Comparison of ENCODE assay signal across 1 cellular context in the genomic region with DNA sequence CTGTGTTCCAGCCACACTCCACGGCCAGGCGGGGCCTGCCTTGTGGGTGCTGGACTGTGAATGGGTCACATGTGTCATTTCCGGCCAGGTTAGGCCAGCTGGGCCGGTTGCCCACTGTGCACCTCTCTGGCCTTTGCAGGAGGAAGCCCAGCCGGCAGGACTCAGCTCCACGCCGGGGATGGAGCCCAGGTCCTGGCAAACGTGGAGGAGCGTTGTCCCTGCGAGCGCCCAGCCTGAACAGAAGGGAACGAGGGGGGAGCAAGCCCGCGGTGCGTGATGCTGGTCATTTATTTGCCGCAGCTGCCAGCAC.
TF ChIP-seq lines count a peak whose summit lies in the region.

No MANE protein-coding gene starts in this region.

TF ChIP-seq in IMR-90, 13 proteins besides CTCF, POLR2A, EP300 and RAD21 (continued from another document):
- TF ChIP-seq FOS (IDR thresholded peaks at IDR 0.05; ENCODE audit: low read depth, low read length), result no peak
- TF ChIP-seq, protein P1, sequence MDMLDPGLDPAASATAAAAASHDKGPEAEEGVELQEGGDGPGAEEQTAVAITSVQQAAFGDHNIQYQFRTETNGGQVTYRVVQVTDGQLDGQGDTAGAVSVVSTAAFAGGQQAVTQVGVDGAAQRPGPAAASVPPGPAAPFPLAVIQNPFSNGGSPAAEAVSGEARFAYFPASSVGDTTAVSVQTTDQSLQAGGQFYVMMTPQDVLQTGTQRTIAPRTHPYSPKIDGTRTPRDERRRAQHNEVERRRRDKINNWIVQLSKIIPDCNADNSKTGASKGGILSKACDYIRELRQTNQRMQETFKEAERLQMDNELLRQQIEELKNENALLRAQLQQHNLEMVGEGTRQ (IDR thresholded peaks at IDR 0.05; ENCODE audit: low read depth, low read length), result no peak
- no peak for TF ChIP-seq CHD1 (IDR thresholded peaks at IDR 0.05; ENCODE audit: low read depth, low read length)
